8 cellular contexts compared by ENCODE assay signal in genomic region chr4:83109480-83110221, GRCh38. TPM values are rescaled to one million over a fixed set of nuclear protein-coding genes. Genes with fewer than 3 reads are reported as not detected.
DNase-seq lines count a peak whose midpoint lies in the region; ATAC-seq and TF ChIP-seq lines count a peak whose summit lies in the region.

No MANE protein-coding gene starts in this region.

- TF ChIP-seq POLR2A in NB4 (IDR thresholded peaks at IDR 0.05; ENCODE audit: extremely low read depth, insufficient read length) = no peak

- H3K4me1 Mint-ChIP-seq in effector memory CD8-positive, alpha-beta T cell (ENCODE audit: low read depth in 2 of 2) = peaks cover 34 to 51% of the 10 kb centered on the region in 2 donors

- peak; percentile 54 for ATAC-seq in effector memory CD8-positive, alpha-beta T cell (replicated peaks)
- peak; percentile 58 for ATAC-seq in mucosa of descending colon

- intact Hi-C loops in mucosa of descending colon (cut with DNase I, micrococcal nuclease) = loop anchor here in 1 of 2 donors (5.0 kb wide), 1 partner anchor 153 kb away; no protein-coding TSS in a partner anchor

- no peaks in the 10 kb centered on the region for H3K27me3 ChIP-seq in thymus (ENCODE audit: control insufficient read depth, insufficient read depth)

- H3K4me3 ChIP-seq in GM12875 (ENCODE audit: low read depth, low read length) = peak overlapping the region; percentile 72
- peak overlapping the region; percentile 67 for H3K4me3 ChIP-seq in NB4 (ENCODE audit: low read depth, low read length)
- peak overlapping the region; percentile 32 for H3K4me3 ChIP-seq in mucosa of descending colon
- peak overlapping the region; percentile 71 for H3K4me3 ChIP-seq in thymus (ENCODE audit: low read length)

- POLR2A ChIA-PET in HEK293T (lab: Yijun Ruan, JAX) = interaction anchor here (0.8 to 1.7 kb wide), 8 partner anchors 9 to 609 kb away, joined by 3 to 5 read pairs (median 4); partner anchors contain the start of gene COPS4

- under 1% methylated on average over 64 of the region's 64 CpGs for WGBS in thymus

- peak overlapping the region; percentile 97 to 99 for H3K4me3 Mint-ChIP-seq in effector memory CD8-positive, alpha-beta T cell

- peak overlapping the region; percentile 93 to 98 for H3K27ac Mint-ChIP-seq in effector memory CD8-positive, alpha-beta T cell

- H3K4me1 ChIP-seq in mucosa of descending colon (ENCODE audit: low read depth) (peaks cover 13% of the 10 kb centered on the region), thymus (ENCODE audit: control insufficient read depth, insufficient read depth, low read length) (peaks cover 16% of the 10 kb centered on the region)

- H3K9me3 Mint-ChIP-seq in effector memory CD8-positive, alpha-beta T cell = no peaks in the 10 kb centered on the region

- CTCF ChIA-PET in HEK293T (lab: Yijun Ruan, JAX) = interaction anchor here (0.6 to 1.0 kb wide), 6 partner anchors 9 to 150 kb away, joined by 3 to 4 read pairs (median 3); no protein-coding TSS in a partner anchor

- TF ChIP-seq CTCF in GM12875 (IDR thresholded peaks at IDR 0.05; ENCODE audit: borderline replicate concordance, insufficient read depth, low read depth, low read length) (no peak), NB4 (IDR thresholded peaks at IDR 0.05; ENCODE audit: low read depth, low read length) (no peak), mucosa of descending colon (IDR thresholded peaks at IDR 0.05) (no peak)

- H3K27me3 Mint-ChIP-seq in effector memory CD8-positive, alpha-beta T cell = no peaks in the 10 kb centered on the region

- H3K9me3 ChIP-seq in mucosa of descending colon (no peaks in the 10 kb centered on the region), thymus (ENCODE audit: control insufficient read depth) (no peaks in the 10 kb centered on the region)

- H3K36me3 Mint-ChIP-seq in effector memory CD8-positive, alpha-beta T cell (ENCODE audit: insufficient read depth) = peaks cover 64% of the 10 kb centered on the region

- peak; percentile 56 for DNase-seq in HEK293T (ENCODE audit: extremely low spot score)
- DNase-seq in NB4 (ENCODE audit: low read depth) = peak; percentile 87
- DNase-seq in activated CD4-positive, CD25-positive, alpha-beta regulatory T cell (lab: John Stamatoyannopoulos, UW) = peak in 3 of 4 experiments; percentile 9 to 45 (median 28)
- DNase-seq in effector memory CD8-positive, alpha-beta T cell = peak; percentile 25 to 44 (median 40)
- DNase-seq in mucosa of descending colon = peak; percentile 59 to 74 (median 73)
- DNase-seq in NCI-H446 treated with DMSO at 0.1 percent for 48 hours (lab: John Stamatoyannopoulos, UW) = no peak

- H3K36me3 ChIP-seq in mucosa of descending colon (ENCODE audit: low read depth) (peaks cover 2% of the 10 kb centered on the region), thymus (ENCODE audit: control insufficient read depth, insufficient read depth) (no peaks in the 10 kb centered on the region)

- H3K27ac ChIP-seq in thymus (ENCODE audit: low read depth) = peak overlapping the region; percentile 85

TF ChIP-seq in HEK293T, 16 proteins besides CTCF, POLR2A, EP300 and RAD21:
- TF ChIP-seq ARNT (IDR thresholded peaks at IDR 0.05) (no peak), FOXM1 (IDR thresholded peaks at IDR 0.05; ENCODE audit: borderline replicate concordance) (no peak), SUZ12 (IDR thresholded peaks at IDR 0.05) (no peak), LEF1 (IDR thresholded peaks at IDR 0.05; ENCODE audit: borderline replicate concordance) (no peak), ZNF384 (IDR thresholded peaks at IDR 0.05) (no peak), SP1 (IDR thresholded peaks at IDR 0.05) (no peak), NFRKB (IDR thresholded peaks at IDR 0.05) (no peak), ELF4 (IDR thresholded peaks at IDR 0.05) (no peak)
TF ChIP-seq in HEK293T: peak in this region for 0.

RNA-seq across cellular contexts. Expression of gene PLAC8, which starts 4.9 kb away (rescaled TPM):
- 1,000 to 10,000 TPM in 1 of 3 donors, 100 to 1,000 TPM in 2; 539 to 1,034 (median 875) TPM for total RNA-seq in mucosa of descending colon
- polyA plus RNA-seq in thymus = 48.9 TPM
